1 cellular context compared by ENCODE assay signal in genomic region chr7:20012100-20012499, GRCh38.
TF ChIP-seq lines count a peak whose summit lies in the region.

No MANE protein-coding gene starts in this region.

TF ChIP-seq in K562, 482 proteins besides CTCF, POLR2A, EP300 and RAD21 (continued from another document):
- no peak for TF ChIP-seq ARID3B (CRISPR knock-in tag; IDR thresholded peaks at IDR 0.05; ENCODE audit: borderline replicate concordance)
- peak; percentile 48; the same call in 1 of the 2 replicates for TF ChIP-seq MAFK (IDR thresholded peaks at IDR 0.05; ENCODE audit: low read length)
- no peak for TF ChIP-seq ZBTB12 (CRISPR knock-in tag; IDR thresholded peaks at IDR 0.05)
- no peak for TF ChIP-seq TEAD2 (tag; IDR thresholded peaks at IDR 0.05)
- no peak for TF ChIP-seq HDAC8 (tag; IDR thresholded peaks at IDR 0.05)
